Comparison of ENCODE assay signal across 9 cellular contexts in genomic region chr10:132336064-132336746, GRCh38. TPM values are rescaled to one million over a fixed set of nuclear protein-coding genes. Genes with fewer than 3 reads are reported as not detected.
DNase-seq lines count a peak whose midpoint lies in the region; ATAC-seq lines count a peak whose summit lies in the region.
"Had no signal": no experiment of that assay in that cellular context is flagged by ENCODE, and none has a peak within 500 bp of the region (broad histone marks: within the 10 kb centered on the region; RNA-seq: fewer than 3 reads in every experiment).

No MANE protein-coding gene starts in this region.

- H3K27ac Mint-ChIP-seq in activated CD8-positive, alpha-beta memory T cell treated with anti-CD3 and anti-CD28 coated beads, Interleukin-2, amount 10 ng/mL, durations not matched to agents 7 days and 5 days: peak overlapping the region; percentile 23
- H3K27ac Mint-ChIP-seq in activated naive CD8-positive, alpha-beta T cell: no peak overlapping the region
- H3K27ac Mint-ChIP-seq in immature natural killer cell: peak overlapping the region; percentile 91 to 94 (median 92)

- no peaks in the 10 kb centered on the region for H3K9me3 Mint-ChIP-seq in activated CD8-positive, alpha-beta memory T cell treated with anti-CD3 and anti-CD28 coated beads, Interleukin-2, amount 10 ng/mL, durations not matched to agents 7 days and 5 days (ENCODE audit: low read depth)
- H3K9me3 Mint-ChIP-seq in activated naive CD8-positive, alpha-beta T cell (ENCODE audit: low read depth): no peaks in the 10 kb centered on the region
- H3K9me3 Mint-ChIP-seq in immature natural killer cell: peaks cover 0 to 1% (median 0%) of the 10 kb centered on the region in 6 donors

- no peak for DNase-seq in activated CD8-positive, alpha-beta memory T cell treated with anti-CD3 and anti-CD28 coated beads, Interleukin-2, amount 10 ng/mL, durations not matched to agents 7 days and 5 days
- DNase-seq in activated CD8-positive, alpha-beta memory T cell treated with anti-CD3 and anti-CD28 coated beads for 24 hours: no peak
- DNase-seq in immature natural killer cell (no peak), NCI-H226 (no peak)
- no peak for DNase-seq in activated effector memory CD4-positive, alpha-beta T cell treated with anti-CD3 and anti-CD28 coated beads, Interleukin-2, amount 50 U/mL, for 16 hours
- DNase-seq: NCI-H510A had no signal

- peaks cover 3% of the 10 kb centered on the region for H3K27me3 Mint-ChIP-seq in activated CD8-positive, alpha-beta memory T cell treated with anti-CD3 and anti-CD28 coated beads, Interleukin-2, amount 10 ng/mL, durations not matched to agents 7 days and 5 days
- no peaks in the 10 kb centered on the region for H3K27me3 Mint-ChIP-seq in activated naive CD8-positive, alpha-beta T cell
- peaks cover 15 to 19% (median 17%) of the 10 kb centered on the region in 3 donors for H3K27me3 Mint-ChIP-seq in immature natural killer cell (ENCODE audit: low read depth in 3 of 3)

- H3K4me1 ChIP-seq in stomach smooth muscle (ENCODE audit: control insufficient read depth, insufficient read depth, low read length): peaks cover 14% of the 10 kb centered on the region

- no peak for ATAC-seq in activated CD8-positive, alpha-beta memory T cell treated with anti-CD3 and anti-CD28 coated beads, Interleukin-2, amount 10 ng/mL, durations not matched to agents 7 days and 5 days
- ATAC-seq in HG03442 (IDR thresholded peaks at IDR 0.05; ENCODE audit: unreplicated experiment): no peak

- CTCF ChIA-PET in activated CD8-positive, alpha-beta memory T cell treated with anti-CD3 and anti-CD28 coated beads, Interleukin-2, amount 10 ng/mL, durations not matched to agents 7 days and 5 days (lab: Charles Lee): interaction anchor here (1.3 to 1.6 kb wide), 2 partner anchors 15 to 17 kb away, joined by 4 to 6 read pairs; no protein-coding TSS in a partner anchor

- H3K4me3 Mint-ChIP-seq in activated CD8-positive, alpha-beta memory T cell treated with anti-CD3 and anti-CD28 coated beads, Interleukin-2, amount 10 ng/mL, durations not matched to agents 7 days and 5 days: peak overlapping the region; percentile 27
- peak overlapping the region; percentile 82 for H3K4me3 Mint-ChIP-seq in activated naive CD8-positive, alpha-beta T cell
- peak overlapping the region; percentile 88 to 96 (median 90) for H3K4me3 Mint-ChIP-seq in immature natural killer cell

- H3K36me3 Mint-ChIP-seq in activated CD8-positive, alpha-beta memory T cell treated with anti-CD3 and anti-CD28 coated beads, Interleukin-2, amount 10 ng/mL, durations not matched to agents 7 days and 5 days: peaks cover 3% of the 10 kb centered on the region
- peaks cover 6% of the 10 kb centered on the region for H3K36me3 Mint-ChIP-seq in activated naive CD8-positive, alpha-beta T cell
- no peaks in the 10 kb centered on the region for H3K36me3 Mint-ChIP-seq in immature natural killer cell

- H3K27me3 ChIP-seq in stomach smooth muscle (ENCODE audit: control insufficient read depth in 1 of 2, insufficient read depth in 2 of 2, low read length in 2 of 2): no peaks in the 10 kb centered on the region

- peak overlapping the region; percentile 6 to 25 for H3K9ac ChIP-seq in stomach smooth muscle (ENCODE audit: low read length in 2 of 2)

- H3K36me3 ChIP-seq in stomach smooth muscle (ENCODE audit: control insufficient read depth in 2 of 2, insufficient read depth in 2 of 2, low read length in 2 of 2): peaks cover 0 to 4% of the 10 kb centered on the region in 2 donors

- H3K4me3 ChIP-seq in stomach smooth muscle (ENCODE audit: low read length in 2 of 2): peak overlapping the region; percentile 45 to 67

- no peak overlapping the region for H3K27ac ChIP-seq in stomach smooth muscle (ENCODE audit: low read length)

- no peaks in the 10 kb centered on the region for H3K9me3 ChIP-seq in stomach smooth muscle (ENCODE audit: control insufficient read depth in 2 of 2, low read length in 2 of 2)

- peaks cover 26% of the 10 kb centered on the region for H3K4me1 Mint-ChIP-seq in activated CD8-positive, alpha-beta memory T cell treated with anti-CD3 and anti-CD28 coated beads, Interleukin-2, amount 10 ng/mL, durations not matched to agents 7 days and 5 days
- H3K4me1 Mint-ChIP-seq in activated naive CD8-positive, alpha-beta T cell (ENCODE audit: low read depth): peaks cover 39% of the 10 kb centered on the region
- peaks cover 52 to 58% of the 10 kb centered on the region in 2 donors for H3K4me1 Mint-ChIP-seq in immature natural killer cell

RNA-seq across cellular contexts. Expression of gene LRRC27, which starts 4.2 kb away (rescaled TPM):
- total RNA-seq in activated CD8-positive, alpha-beta memory T cell treated with anti-CD3 and anti-CD28 coated beads, Interleukin-2, amount 10 ng/mL, durations not matched to agents 7 days and 5 days: 1 to 10 TPM; 5.4 to 5.8 TPM
- 1 to 10 TPM; 3.8 to 8.5 (median 8.2) TPM for polyA plus RNA-seq in immature natural killer cell

RNA-seq across cellular contexts. Expression of gene STK32C, which starts 28.5 kb away (rescaled TPM):
- 10 to 100 TPM; 11.6 to 15.9 TPM for total RNA-seq in activated CD8-positive, alpha-beta memory T cell treated with anti-CD3 and anti-CD28 coated beads, Interleukin-2, amount 10 ng/mL, durations not matched to agents 7 days and 5 days
- polyA plus RNA-seq in immature natural killer cell: 10 to 100 TPM in 2 of 3 donors, 1 to 10 TPM in 1; 6.3 to 14.2 (median 13.7) TPM

Comparison
In these comparisons a context has a peak if more than half of its experiments do, and no peak if none do; other contexts are left out.
1. H3K4me3 Mint-ChIP-seq: peak in every context shown above with its lines; median percentile 90 in immature natural killer cell; 82 in activated naive CD8-positive, alpha-beta T cell; 27 in activated CD8-positive, alpha-beta memory T cell treated with anti-CD3 and anti-CD28 coated beads, Interleukin-2, amount 10 ng/mL, durations not matched to agents 7 days and 5 days.